In genomic region chr9:83574482-83574881, GRCh38 we compare ENCODE assay signal across 8 cellular contexts.
"Had no signal": no experiment of that assay in that cellular context is flagged by ENCODE, and none has a peak within 500 bp of the region (broad histone marks: within the 10 kb centered on the region; RNA-seq: fewer than 3 reads in every experiment).

No MANE protein-coding gene starts in this region.

- H3K4me3 Mint-ChIP-seq: HFFc6 had no signal

- H2AFZ ChIP-seq: GM23248 had no signal

- ATAC-seq: HCT116, K562 had no signal

- H3K27ac Mint-ChIP-seq: HFFc6 had no signal

- H3K9ac ChIP-seq: GM23248 had no signal

- H3K36me3 ChIP-seq: HAP-1 had no signal

- H3K27ac ChIP-seq: GM23248 had no signal

- DNase-seq: GM23248, GOT3, H7, HFFc6, IMR-90 had no signal

- H3K4me1 ChIP-seq: HAP-1 had no signal

- H3K4me3 ChIP-seq: GM23248, HAP-1, K562 had no signal
